1 cellular context compared by ENCODE assay signal in the genomic region with DNA sequence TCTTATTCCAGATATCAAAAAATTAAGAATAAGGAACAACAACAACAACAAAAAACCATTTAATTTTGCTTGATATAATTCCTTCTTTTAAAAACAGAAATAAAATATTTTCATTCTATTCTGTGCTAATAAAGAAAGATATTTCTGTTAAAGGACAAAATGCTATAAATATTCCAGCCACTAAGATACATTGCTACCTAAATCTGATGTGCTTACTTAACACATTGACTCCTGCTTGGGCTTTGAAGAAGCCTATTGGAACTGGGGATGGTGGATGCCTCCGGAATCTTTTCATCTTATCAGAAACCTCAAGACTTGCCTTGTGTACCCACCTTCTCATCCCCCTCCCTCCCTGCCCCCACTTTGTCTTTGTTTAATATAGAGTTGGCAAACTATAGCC.
TF ChIP-seq lines count a peak whose summit lies in the region.

No MANE protein-coding gene starts in this region.

TF ChIP-seq in GM23338, 12 proteins besides CTCF, POLR2A, EP300 and RAD21 (continued from another document):
- no peak for TF ChIP-seq ZNF462 (CRISPR knock-in tag; IDR thresholded peaks at IDR 0.05)
- no peak for TF ChIP-seq STAT1 (IDR thresholded peaks at IDR 0.05; ENCODE audit: unreplicated experiment)
TF ChIP-seq in GM23338: peak in this region for 0.
